ENCODE assay signal across 17 cellular contexts in the genomic region with DNA sequence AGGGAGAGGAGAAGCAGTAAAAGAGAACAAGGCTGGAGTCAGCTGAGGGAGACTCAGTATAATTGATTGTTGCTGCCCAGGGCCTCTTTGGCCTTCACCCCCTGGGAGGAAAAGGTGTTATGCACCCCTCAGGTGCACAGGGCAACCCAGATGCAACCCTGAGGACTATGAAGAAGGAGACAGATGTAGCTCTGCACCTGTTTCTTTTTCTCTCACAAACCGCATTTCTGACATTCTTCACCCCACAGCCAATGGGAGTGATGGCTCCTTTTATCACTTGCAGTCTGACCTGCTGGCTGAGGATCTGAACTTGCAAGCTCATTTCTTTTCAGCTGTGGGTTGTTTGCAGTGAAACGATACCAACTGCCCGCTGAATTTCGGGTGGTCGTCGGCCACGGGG.
A peak's percentile ranks its signal among the peaks of the same experiment; 100 is the strongest.
DNase-seq lines count a peak whose midpoint lies in the region; ATAC-seq, FAIRE-seq and TF ChIP-seq lines count a peak whose summit lies in the region.
"Had no signal": no experiment of that assay in that cellular context is flagged by ENCODE, and none has a peak within 500 bp of the region (broad histone marks: within the 10 kb centered on the region; RNA-seq: fewer than 3 reads in every experiment).

No MANE protein-coding gene starts in this region.

- H2AFZ ChIP-seq in MM.1S (ENCODE audit: low read length) (peak overlapping the region; percentile 47), H1 (ENCODE audit: low read length) (no peak overlapping the region)

- no peaks in the 10 kb centered on the region for H3K27me3 ChIP-seq in MM.1S (replicated peaks; ENCODE audit: insufficient read depth, low read length)
- H3K27me3 ChIP-seq in H1 (replicated peaks in 1 of 4; ENCODE audit: control insufficient read depth in 3 of 4, extremely low read depth in 1 of 4, insufficient read depth in 3 of 4, low read length in 3 of 4) = no peaks in the 10 kb centered on the region
- no peaks in the 10 kb centered on the region for H3K27me3 ChIP-seq in mesendoderm (ENCODE audit: insufficient read depth, low read length, poor library complexity)
- no peaks in the 10 kb centered on the region for H3K27me3 ChIP-seq in body of pancreas
- H3K27me3 ChIP-seq: SJCRH30 had no signal

- H3K36me3 ChIP-seq in MM.1S (replicated peaks; ENCODE audit: insufficient read depth, low read length) (no peaks in the 10 kb centered on the region), H1 (ENCODE audit: control insufficient read depth in 2 of 4, insufficient read depth in 4 of 4, low read length in 3 of 4) (no peaks in the 10 kb centered on the region), mesendoderm (ENCODE audit: control insufficient read depth, insufficient read depth, low read length) (no peaks in the 10 kb centered on the region), body of pancreas (replicated peaks in 1 of 2; ENCODE audit: insufficient read depth in 1 of 2, low read depth in 2 of 2) (no peaks in the 10 kb centered on the region)
- H3K36me3 ChIP-seq: SJCRH30 had no signal

- H3K4me3 ChIP-seq in MM.1S (ENCODE audit: low read length) (peak overlapping the region; percentile 43), H1 (ENCODE audit: extremely low read depth in 1 of 4, insufficient read depth in 2 of 4, low read depth in 3 of 4, low read length in 4 of 4) (no peak overlapping the region), mesendoderm (ENCODE audit: low read length) (no peak overlapping the region), body of pancreas (no peak overlapping the region)
- H3K4me3 ChIP-seq: SJCRH30 had no signal

- H3K27ac ChIP-seq in MM.1S (ENCODE audit: low read length) (peak overlapping the region; percentile 52; the same call in 1 of the 2 replicates), H1 (ENCODE audit: low read depth, low read length) (no peak overlapping the region), mesendoderm (ENCODE audit: low read depth, low read length) (no peak overlapping the region), body of pancreas (no peak overlapping the region)
- H3K27ac ChIP-seq: SJCRH30 had no signal

- H3K23ac ChIP-seq in H1 (ENCODE audit: insufficient read length) (no peak overlapping the region), mesendoderm (ENCODE audit: low read length) (no peak overlapping the region)

- ATAC-seq in body of pancreas = no peak

- H3K9me3 Mint-ChIP-seq in activated naive CD4-positive, alpha-beta T cell treated with anti-CD3 and anti-CD28 coated beads for 36 hours = no peaks in the 10 kb centered on the region

- H3K4me2 ChIP-seq in MM.1S (ENCODE audit: low read depth, low read length) (peak overlapping the region; percentile 66), H1 (ENCODE audit: insufficient read depth in 1 of 2, low read depth in 2 of 2, low read length in 2 of 2) (0 out of 4 replicates have a peak overlapping the region, but pooled peaks of 1 of the 2 experiments have one; percentile 22), mesendoderm (ENCODE audit: low read length) (no peak overlapping the region)

- no peaks in the 10 kb centered on the region for H3K36me3 Mint-ChIP-seq in activated naive CD4-positive, alpha-beta T cell treated with anti-CD3 and anti-CD28 coated beads for 36 hours (ENCODE audit: low read depth)

- H2BK20ac ChIP-seq in H1 (ENCODE audit: low read length) = no peak overlapping the region

- WGBS in H1 (ENCODE audit: extremely low coverage in 1 of 2, insufficient coverage in 1 of 2, insufficient read length in 1 of 2, insufficient replicate concordance in 2 of 2, low coverage in 1 of 2, low lambda C conversion rate in 2 of 2, missing lambda C conversion rate in 1 of 2), 2 experiments = 81% methylated on average over 7 of the region's 7 CpGs; no CpG with 5 or more reads in 1 of the 2 experiments
- WGBS in mesendoderm (ENCODE audit: extremely low coverage, insufficient coverage, low lambda C conversion rate) = no CpG with 5 or more reads among the region's 7 CpGs
- 28 to 36% methylated on average over 7 of the region's 7 CpGs for WGBS in body of pancreas, 2 donors

- no peaks in the 10 kb centered on the region for H3K9me2 ChIP-seq in MM.1S (replicated peaks; ENCODE audit: insufficient read depth, low read length)

- no peak overlapping the region for H3K27ac Mint-ChIP-seq in activated naive CD4-positive, alpha-beta T cell treated with anti-CD3 and anti-CD28 coated beads for 36 hours

- TF ChIP-seq EP300 in H1 (IDR thresholded peaks at IDR 0.05; ENCODE audit: borderline replicate concordance in 1 of 2, low read depth in 2 of 2, low read length in 2 of 2) = no peak

- H3K4me3 Mint-ChIP-seq in activated naive CD4-positive, alpha-beta T cell treated with anti-CD3 and anti-CD28 coated beads for 36 hours = no peak overlapping the region

- H4K91ac ChIP-seq in H1 (replicated peaks; ENCODE audit: insufficient read length, low read length) = no peak overlapping the region

- H4K8ac ChIP-seq in H1 (ENCODE audit: extremely low read depth, insufficient read depth, low read length) = no peak overlapping the region
- H4K8ac ChIP-seq in mesendoderm (ENCODE audit: low read depth, low read length) = no peak overlapping the region

- no peak for DNase-seq in GM12892 (ENCODE audit: insufficient read length)
- DNase-seq in MM.1S = peak; percentile 87
- DNase-seq in H1 (ENCODE audit: low read depth in 1 of 2, low spot score in 2 of 2) = no peak
- DNase-seq in mesendoderm = peak; percentile 30
- DNase-seq in body of pancreas = no peak
- DNase-seq in activated naive CD4-positive, alpha-beta T cell treated with anti-CD3 and anti-CD28 coated beads for 36 hours = no peak
- DNase-seq in RCC 7860 (ENCODE audit: low spot score) = no peak
- no peak for DNase-seq in Kasumi-1 (lab: John Stamatoyannopoulos, UW)
- DNase-seq: C1 segment of cervical spinal cord; GF-D8; KBM-7; NCI-H1105; NCI-H1930; NCI-H526 treated with DMSO at 0.1 percent for 48 hours; NK-92 treated with Interleukin-12 subunit alpha and Interleukin-12 subunit beta, amount 100 ng/mL, for 24 hours had no signal

- no peak overlapping the region for H3K4ac ChIP-seq in H1 (replicated peaks; ENCODE audit: insufficient read length, low read depth, low read length)
- no peak overlapping the region for H3K4ac ChIP-seq in mesendoderm (ENCODE audit: low read depth, low read length)

- H4K5ac ChIP-seq in H1 (ENCODE audit: insufficient read length, low read depth, low read length) (no peak overlapping the region), mesendoderm (ENCODE audit: low read length) (no peak overlapping the region)

- TF ChIP-seq RAD21 in H1 (IDR thresholded peaks at IDR 0.05 in 1 of 2, conservative IDR thresholded peaks at IDR 0.05 in 1 of 2; ENCODE audit: low read depth in 2 of 2, low read length in 2 of 2) = no peak

- POLR2A ChIA-PET in H1 (lab: Charles Lee; ENCODE audit: partially characterized antibody) = interaction anchor here (0.6 kb wide), 1 partner anchor 73 kb away, joined by 4 read pairs; no protein-coding TSS in a partner anchor

- TF ChIP-seq CTCF in MM.1S (IDR thresholded peaks at IDR 0.05; ENCODE audit: low read length) = no peak
- TF ChIP-seq CTCF in H1 (IDR thresholded peaks at IDR 0.05; ENCODE audit: control extremely low read depth in 1 of 3, insufficient read depth in 1 of 3, low read depth in 1 of 3, low read length in 3 of 3) = no peak
- TF ChIP-seq CTCF in body of pancreas (IDR thresholded peaks at IDR 0.05) = no peak

- FAIRE-seq in GM12892 (lab: Jason Lieb, UNC) = peak; percentile 5
- no peak for FAIRE-seq in H1 (lab: Jason Lieb, UNC)
- FAIRE-seq in RCC 7860 (lab: Jason Lieb, UNC) = no peak
- FAIRE-seq: A204.1 had no signal

- no peak overlapping the region for H2BK15ac ChIP-seq in H1 (ENCODE audit: low read length)
- H2BK15ac ChIP-seq in mesendoderm (replicated peaks; ENCODE audit: low read depth) = no peak overlapping the region

- H3K18ac ChIP-seq in H1 (ENCODE audit: extremely low read depth, low read length) (no peak overlapping the region), mesendoderm (ENCODE audit: low read length) (no peak overlapping the region)

- TF ChIP-seq POLR2A in GM12892 (IDR thresholded peaks at IDR 0.05; ENCODE audit: low read depth, low read length) = no peak
- no peak for TF ChIP-seq POLR2A in H1 (IDR thresholded peaks at IDR 0.05; ENCODE audit: control extremely low read depth in 1 of 2, low read depth in 2 of 2, low read length in 2 of 2)
- no peak for TF ChIP-seq POLR2A in body of pancreas (IDR thresholded peaks at IDR 0.05)

- intact Hi-C loops in body of pancreas (cut with DNase I) = no loop called here
- intact Hi-C loops in activated naive CD4-positive, alpha-beta T cell treated with anti-CD3 and anti-CD28 coated beads for 36 hours (cut with micrococcal nuclease) = no loop called here

- H4K20me1 ChIP-seq in MM.1S (ENCODE audit: insufficient read depth, low read length) = no peaks in the 10 kb centered on the region
- H4K20me1 ChIP-seq in H1 (replicated peaks in 1 of 2; ENCODE audit: control insufficient read depth in 1 of 2, insufficient read depth in 2 of 2, low read length in 2 of 2) = no peaks in the 10 kb centered on the region

- no peak overlapping the region for H2AK5ac ChIP-seq in H1 (ENCODE audit: low read depth, low read length)
- no peak overlapping the region for H2AK5ac ChIP-seq in mesendoderm (ENCODE audit: low read length)

- H2BK5ac ChIP-seq in H1 (ENCODE audit: low read depth, low read length) (no peak overlapping the region), mesendoderm (ENCODE audit: low read length) (no peak overlapping the region)

- H3K9me3 ChIP-seq in MM.1S (replicated peaks; ENCODE audit: insufficient read depth, low read length) (no peaks in the 10 kb centered on the region), H1 (ENCODE audit: insufficient read depth in 2 of 2, low read depth in 1 of 2, low read length in 1 of 2) (no peaks in the 10 kb centered on the region), body of pancreas (no peaks in the 10 kb centered on the region)
- H3K9me3 ChIP-seq: SJCRH30 had no signal

- H2BK120ac ChIP-seq in H1 (replicated peaks; ENCODE audit: low read depth, low read length) (no peak overlapping the region), mesendoderm (ENCODE audit: low read depth, low read length) (no peak overlapping the region)

- no peak overlapping the region for H3K56ac ChIP-seq in H1 (replicated peaks; ENCODE audit: insufficient read length, low read depth, low read length)
- no peak overlapping the region for H3K56ac ChIP-seq in mesendoderm (ENCODE audit: low read length)

- H3K79me1 ChIP-seq in H1 (ENCODE audit: low read depth, low read length) = no peaks in the 10 kb centered on the region
- no peaks in the 10 kb centered on the region for H3K79me1 ChIP-seq in mesendoderm (ENCODE audit: low read length)

- no peak overlapping the region for H2BK12ac ChIP-seq in H1 (ENCODE audit: low read depth, low read length)

- H3K4me1 ChIP-seq in MM.1S (ENCODE audit: low read length) (peaks cover 25% of the 10 kb centered on the region), H1 (replicated peaks in 1 of 4; ENCODE audit: control insufficient read depth in 3 of 4, insufficient read depth in 4 of 4, low read length in 3 of 4) (peaks cover 0 to 7% (median 3%) of the 10 kb centered on the region in 4 experiments; a peak in 4 of 7 replicates), mesendoderm (ENCODE audit: control insufficient read depth, low read depth, low read length) (no peaks in the 10 kb centered on the region), body of pancreas (no peaks in the 10 kb centered on the region)
- H3K4me1 ChIP-seq: SJCRH30 had no signal

- H3K23me2 ChIP-seq in H1 (ENCODE audit: low read depth, low read length) = no peaks in the 10 kb centered on the region

- no peaks in the 10 kb centered on the region for H3K27me3 Mint-ChIP-seq in activated naive CD4-positive, alpha-beta T cell treated with anti-CD3 and anti-CD28 coated beads for 36 hours (ENCODE audit: low read depth)

- peaks cover 14% of the 10 kb centered on the region for H3F3A ChIP-seq in MM.1S (ENCODE audit: insufficient read depth, low read length)

- no peaks in the 10 kb centered on the region for H3K4me1 Mint-ChIP-seq in activated naive CD4-positive, alpha-beta T cell treated with anti-CD3 and anti-CD28 coated beads for 36 hours (ENCODE audit: low read depth)

- H3K9ac ChIP-seq in MM.1S (ENCODE audit: low read length) = no peak overlapping the region
- 0 out of 7 replicates have a peak overlapping the region, but pooled peaks of 1 of the 4 experiments have one; percentile 23 for H3K9ac ChIP-seq in H1 (replicated peaks in 1 of 4; ENCODE audit: extremely low read depth in 1 of 4, low read depth in 3 of 4, low read length in 3 of 4)
- H3K9ac ChIP-seq in mesendoderm (ENCODE audit: low read length) = no peak overlapping the region

- no peak overlapping the region for H3K14ac ChIP-seq in H1 (ENCODE audit: insufficient read length)

- CTCF ChIA-PET in H1 (lab: Charles Lee; ENCODE audit: partially characterized antibody) = interaction anchor here (0.9 to 1.3 kb wide), 4 partner anchors 13 to 261 kb away, joined by 3 to 5 read pairs (median 3); no protein-coding TSS in a partner anchor
- CTCF ChIA-PET in activated naive CD4-positive, alpha-beta T cell treated with anti-CD3 and anti-CD28 coated beads for 36 hours (lab: Charles Lee) = no interaction called here

- no peaks in the 10 kb centered on the region for H3K79me2 ChIP-seq in MM.1S (ENCODE audit: low read length)
- H3K79me2 ChIP-seq in H1 (ENCODE audit: control insufficient read depth in 1 of 2, insufficient read depth in 2 of 2, low read length in 2 of 2) = no peaks in the 10 kb centered on the region
- H3K79me2 ChIP-seq in mesendoderm (ENCODE audit: control insufficient read depth, insufficient read depth, low read length) = no peaks in the 10 kb centered on the region

Comparison
In these comparisons a context has a peak if more than half of its experiments do, and no peak if none do; other contexts are left out.
1. DNase-seq: peak in MM.1S (single experiment) and mesendoderm (single experiment); none in GM12892 (single experiment), H1 (0 of 2), body of pancreas (0 of 4), activated naive CD4-positive, alpha-beta T cell treated with anti-CD3 and anti-CD28 coated beads for 36 hours (single experiment), RCC 7860 (single experiment) and Kasumi-1 (0 of 2).